28 cellular contexts compared by ENCODE assay signal in the genomic region with DNA sequence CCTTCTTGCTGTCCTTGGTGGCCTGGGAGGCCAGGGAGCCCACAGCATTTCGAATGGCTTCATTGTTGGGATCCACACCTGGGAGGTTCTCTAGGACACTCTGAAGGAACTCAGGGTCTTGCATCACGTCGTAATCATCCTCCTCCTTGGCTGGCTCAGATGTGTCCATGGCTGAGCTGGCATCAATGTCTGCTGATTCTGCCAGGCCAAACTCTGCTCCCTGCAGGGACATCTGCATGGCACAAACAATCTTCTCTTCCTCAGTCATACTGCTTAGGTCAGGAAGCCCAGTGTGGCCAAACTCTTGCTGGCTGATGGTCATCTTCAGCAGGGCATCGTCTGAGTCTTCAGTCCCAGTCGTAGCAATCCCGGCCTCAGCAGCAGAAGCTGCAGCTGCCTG.
"Had no signal": no experiment of that assay in that cellular context is flagged by ENCODE, and none has a peak within 500 bp of the region (broad histone marks: within the 10 kb centered on the region; RNA-seq: fewer than 3 reads in every experiment).

No MANE protein-coding gene starts in this region.

- H3K36me3 ChIP-seq: stomach, suprapubic skin, thoracic aorta, thyroid gland, tibial artery, tibial nerve, transverse colon, upper lobe of left lung, upper lobe of right lung, uterus, vagina had no signal

- H3K27ac ChIP-seq: stomach, suprapubic skin, testis, thoracic aorta, thyroid gland, tibial artery, tibial nerve, transverse colon, upper lobe of left lung, upper lobe of right lung, uterus, vagina had no signal

- ATAC-seq: stimulated activated effector memory CD8-positive, alpha-beta T cell treated with anti-CD3 and anti-CD28 coated beads, Interleukin-12 subunit alpha, Interleukin-12 subunit beta, amount 100 ng/mL, for 72 hours; stimulated activated memory B cell treated with anti-CD40 and anti-IgM and Interleukin-4, amounts not matched to agents 10 μg/mL and 1 μg/mL and 100 μg/mL, for 72 hours; stimulated activated naive B cell treated with anti-CD40 and anti-IgM and Interleukin-4, amounts not matched to agents 10 μg/mL and 1 μg/mL and 100 μg/mL, for 72 hours; stimulated activated naive CD8-positive, alpha-beta T cell treated with anti-CD3 and anti-CD28 coated beads, Interleukin-15, amount 100 ng/mL, for 72 hours; stimulated activated naive CD8-positive, alpha-beta T cell treated with anti-CD3 and anti-CD28 coated beads, Interleukin-15, Interleukin-2, amounts not matched to agents 100 U/mL and 50 U/mL, for 24 hours; upper lobe of right lung had no signal

- H3K9me3 Mint-ChIP-seq: stimulated activated effector memory CD8-positive, alpha-beta T cell treated with anti-CD3 and anti-CD28 coated beads, Interleukin-12 subunit alpha, Interleukin-12 subunit beta, amount 100 ng/mL, for 72 hours; stimulated activated memory B cell treated with anti-CD40 and anti-IgM and Interleukin-4, amounts not matched to agents 10 μg/mL and 1 μg/mL and 100 μg/mL, for 72 hours; stimulated activated naive B cell treated with anti-CD40 and anti-IgM and Interleukin-4, amounts not matched to agents 10 μg/mL and 1 μg/mL and 100 μg/mL, for 72 hours; stimulated activated naive CD8-positive, alpha-beta T cell treated with anti-CD3 and anti-CD28 coated beads, Interleukin-15, amount 100 ng/mL, for 72 hours; stimulated activated naive CD8-positive, alpha-beta T cell treated with anti-CD3 and anti-CD28 coated beads, Interleukin-15, Interleukin-2, amounts not matched to agents 100 ng/mL and 50 ng/mL, for 24 hours; type B pancreatic cell had no signal

- H3K9me3 ChIP-seq: stomach, suprapubic skin, testis, thoracic aorta, thyroid gland, tibial artery, tibial nerve, transverse colon, upper lobe of left lung, upper lobe of right lung, uterus, vagina had no signal

- DNase-seq: stimulated activated CD4-positive, alpha-beta T cell treated with anti-CD3 and anti-CD28 coated beads, Interleukin-2, amount 100 ng/mL, for 48 hours; stimulated activated CD4-positive, alpha-beta T cell treated with anti-CD3 and anti-CD28 coated beads, Interleukin-4, amount 100 ng/mL, for 1 hour; stimulated activated CD4-positive, alpha-beta T cell treated with anti-CD3 and anti-CD28 coated beads, Interleukin-4, amount 100 ng/mL, for 24 hours; stimulated activated CD4-positive, alpha-beta T cell treated with anti-CD3 and anti-CD28 coated beads, Interleukin-4, amount 100 ng/mL, for 4 hours; stimulated activated CD8-positive, alpha-beta memory T cell treated with anti-CD3 and anti-CD28 coated beads, Interleukin-4, amount 100 ng/mL, for 48 hours; stimulated activated naive B cell treated with anti-CD40 and anti-IgM and Interleukin-4, amounts not matched to agents 10 μg/mL and 1 μg/mL and 100 μg/mL, for 72 hours; stimulated activated naive CD4-positive, alpha-beta T cell; stimulated activated naive CD4-positive, alpha-beta T cell treated with Interleukin-2 at 50 U/mL for 16 hours; stimulated activated naive CD8-positive, alpha-beta T cell treated with anti-CD3 and anti-CD28 coated beads, Interleukin-15, amount 100 ng/mL, for 72 hours; stimulated activated naive CD8-positive, alpha-beta T cell treated with anti-CD3 and anti-CD28 coated beads, Interleukin-15, Interleukin-2, amounts not matched to agents 100 U/mL and 50 U/mL, for 24 hours; stomach; substantia nigra; testis; tibial artery; transverse colon; trophoblast cell; upper lobe of right lung; uterus had no signal

- H3K4me1 Mint-ChIP-seq: stimulated activated effector memory CD8-positive, alpha-beta T cell treated with anti-CD3 and anti-CD28 coated beads, Interleukin-12 subunit alpha, Interleukin-12 subunit beta, amount 100 ng/mL, for 72 hours; stimulated activated memory B cell treated with anti-CD40 and anti-IgM and Interleukin-4, amounts not matched to agents 10 μg/mL and 1 μg/mL and 100 μg/mL, for 72 hours; stimulated activated naive B cell treated with anti-CD40 and anti-IgM and Interleukin-4, amounts not matched to agents 10 μg/mL and 1 μg/mL and 100 μg/mL, for 72 hours; stimulated activated naive CD8-positive, alpha-beta T cell treated with anti-CD3 and anti-CD28 coated beads, Interleukin-15, amount 100 ng/mL, for 72 hours had no signal

- H3K4me3 Mint-ChIP-seq: stimulated activated effector memory CD8-positive, alpha-beta T cell treated with anti-CD3 and anti-CD28 coated beads, Interleukin-12 subunit alpha, Interleukin-12 subunit beta, amount 100 ng/mL, for 72 hours; stimulated activated memory B cell treated with anti-CD40 and anti-IgM and Interleukin-4, amounts not matched to agents 10 μg/mL and 1 μg/mL and 100 μg/mL, for 72 hours; stimulated activated naive B cell treated with anti-CD40 and anti-IgM and Interleukin-4, amounts not matched to agents 10 μg/mL and 1 μg/mL and 100 μg/mL, for 72 hours; stimulated activated naive CD8-positive, alpha-beta T cell treated with anti-CD3 and anti-CD28 coated beads, Interleukin-15, amount 100 ng/mL, for 72 hours; stimulated activated naive CD8-positive, alpha-beta T cell treated with anti-CD3 and anti-CD28 coated beads, Interleukin-15, Interleukin-2, amounts not matched to agents 100 ng/mL and 50 ng/mL, for 24 hours; type B pancreatic cell had no signal

- H3K27ac Mint-ChIP-seq: stimulated activated effector memory CD8-positive, alpha-beta T cell treated with anti-CD3 and anti-CD28 coated beads, Interleukin-12 subunit alpha, Interleukin-12 subunit beta, amount 100 ng/mL, for 72 hours; stimulated activated memory B cell treated with anti-CD40 and anti-IgM and Interleukin-4, amounts not matched to agents 10 μg/mL and 1 μg/mL and 100 μg/mL, for 72 hours; stimulated activated naive B cell treated with anti-CD40 and anti-IgM and Interleukin-4, amounts not matched to agents 10 μg/mL and 1 μg/mL and 100 μg/mL, for 72 hours; stimulated activated naive CD8-positive, alpha-beta T cell treated with anti-CD3 and anti-CD28 coated beads, Interleukin-15, amount 100 ng/mL, for 72 hours; stimulated activated naive CD8-positive, alpha-beta T cell treated with anti-CD3 and anti-CD28 coated beads, Interleukin-15, Interleukin-2, amounts not matched to agents 100 ng/mL and 50 ng/mL, for 24 hours; type B pancreatic cell had no signal

- H3K4me1 ChIP-seq: stomach, testis, thyroid gland, tibial artery, transverse colon, upper lobe of left lung, upper lobe of right lung, uterus, vagina had no signal

- H3K4me3 ChIP-seq: stomach, suprapubic skin, testis, thoracic aorta, thyroid gland, tibial artery, tibial nerve, transverse colon, upper lobe of left lung, upper lobe of right lung, uterus, vagina had no signal

- H3K27me3 Mint-ChIP-seq: stimulated activated memory B cell treated with anti-CD40 and anti-IgM and Interleukin-4, amounts not matched to agents 10 μg/mL and 1 μg/mL and 100 μg/mL, for 72 hours; stimulated activated naive CD8-positive, alpha-beta T cell treated with anti-CD3 and anti-CD28 coated beads, Interleukin-15, amount 100 ng/mL, for 72 hours; stimulated activated naive CD8-positive, alpha-beta T cell treated with anti-CD3 and anti-CD28 coated beads, Interleukin-15, Interleukin-2, amounts not matched to agents 100 ng/mL and 50 ng/mL, for 24 hours; type B pancreatic cell had no signal

- H3K27me3 ChIP-seq: stomach, suprapubic skin, testis, thyroid gland, tibial artery, tibial nerve, transverse colon, upper lobe of left lung, upper lobe of right lung, uterus, vagina had no signal

- H3K36me3 Mint-ChIP-seq: stimulated activated effector memory CD8-positive, alpha-beta T cell treated with anti-CD3 and anti-CD28 coated beads, Interleukin-12 subunit alpha, Interleukin-12 subunit beta, amount 100 ng/mL, for 72 hours; stimulated activated memory B cell treated with anti-CD40 and anti-IgM and Interleukin-4, amounts not matched to agents 10 μg/mL and 1 μg/mL and 100 μg/mL, for 72 hours; stimulated activated naive B cell treated with anti-CD40 and anti-IgM and Interleukin-4, amounts not matched to agents 10 μg/mL and 1 μg/mL and 100 μg/mL, for 72 hours; type B pancreatic cell had no signal
